16 cellular contexts compared by ENCODE assay signal in the genomic region with DNA sequence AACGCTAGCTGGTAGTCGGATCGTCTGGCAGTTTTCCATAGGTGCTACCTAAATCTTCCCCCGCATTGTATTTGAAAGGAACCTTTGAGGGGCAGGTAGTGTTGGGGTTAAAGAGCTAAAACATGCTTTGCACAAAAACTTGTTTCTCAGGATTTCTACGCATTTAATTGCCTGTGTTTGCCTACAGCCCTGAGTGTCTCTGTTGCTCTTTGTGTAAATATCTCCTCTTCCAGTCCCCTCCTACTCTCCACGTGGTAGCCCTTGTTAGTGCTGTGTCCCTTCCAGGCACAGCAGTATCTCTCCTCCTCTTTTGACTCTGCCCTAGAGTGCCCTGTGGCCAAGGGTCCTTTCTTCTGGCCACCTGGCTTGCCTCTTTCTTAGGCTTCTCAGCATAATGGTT.
DNase-seq lines count a peak whose midpoint lies in the region; ATAC-seq and TF ChIP-seq lines count a peak whose summit lies in the region.
"Had no signal": no experiment of that assay in that cellular context is flagged by ENCODE, and none has a peak within 500 bp of the region (broad histone marks: within the 10 kb centered on the region; RNA-seq: fewer than 3 reads in every experiment).

No MANE protein-coding gene starts in this region.

- no peaks in the 10 kb centered on the region for H3K36me3 ChIP-seq in mucosa of descending colon (ENCODE audit: low read depth)
- H3K36me3 ChIP-seq: neutrophil had no signal

- ATAC-seq in WTC11: peak; percentile 18; the same call in 1 of the 2 replicates
- peak; percentile 83 for ATAC-seq in mucosa of descending colon
- no peak for ATAC-seq in GM19452 (IDR thresholded peaks at IDR 0.05; ENCODE audit: unreplicated experiment)
- ATAC-seq in stimulated activated effector memory CD8-positive, alpha-beta T cell treated with anti-CD3 and anti-CD28 coated beads, Interleukin-12 subunit alpha, Interleukin-12 subunit beta, amount 100 ng/mL, for 72 hours: no peak
- ATAC-seq: activated CD4-positive, CD25-positive, alpha-beta regulatory T cell treated with anti-CD3 and anti-CD28 coated beads, Interleukin-2, amount 50 U/mL, for 24 hours; activated naive CD4-positive, alpha-beta T cell treated with anti-CD3 and anti-CD28 coated beads, Interleukin-2, amount 50 U/mL, for 72 hours had no signal

- H3K4me3 Mint-ChIP-seq in Calu3 (ENCODE audit: low read depth, unreplicated experiment): no peak overlapping the region
- H3K4me3 Mint-ChIP-seq in WTC11: no peak overlapping the region
- no peak overlapping the region for H3K4me3 Mint-ChIP-seq in stimulated activated effector memory CD8-positive, alpha-beta T cell treated with anti-CD3 and anti-CD28 coated beads, Interleukin-12 subunit alpha, Interleukin-12 subunit beta, amount 100 ng/mL, for 72 hours

- DNase-seq in Calu3: no peak
- peak; percentile 69 for DNase-seq in LNCaP clone FGC (ENCODE audit: low read depth)
- DNase-seq in WTC11 (ENCODE audit: low spot score): no peak
- DNase-seq in mucosa of descending colon: peak in 1 of 3 donors; percentile 59
- no peak for DNase-seq in GDM1 (lab: John Stamatoyannopoulos, UW)
- no peak for DNase-seq in OCI-M1 (lab: John Stamatoyannopoulos, UW)
- DNase-seq in stimulated activated effector memory CD8-positive, alpha-beta T cell treated with anti-CD3 and anti-CD28 coated beads, Interleukin-12 subunit alpha, Interleukin-12 subunit beta, amount 100 ng/mL, for 72 hours (ENCODE audit: low spot score in 2 of 2): no peak
- DNase-seq: activated CD8-positive, alpha-beta memory T cell treated with anti-CD3 and anti-CD28 coated beads, Interleukin-2, amount 50 U/mL, for 48 hours; COR-L47; effector CD4-positive, alpha-beta T cell; NCI-H524 treated with DMSO at 0.1 percent for 48 hours; RPMI8226 had no signal

- H3K4me3 ChIP-seq in LNCaP clone FGC (ENCODE audit: low read depth, low read length) (no peak overlapping the region), mucosa of descending colon (no peak overlapping the region)

- TF ChIP-seq CTCF in Calu3 (IDR thresholded peaks at IDR 0.05; ENCODE audit: unreplicated experiment): no peak
- no peak for TF ChIP-seq CTCF in LNCaP clone FGC (IDR thresholded peaks at IDR 0.05; ENCODE audit: control insufficient read depth, extremely low read depth, insufficient read depth)
- no peak for TF ChIP-seq CTCF in WTC11 (IDR thresholded peaks at IDR 0.05)
- TF ChIP-seq CTCF in mucosa of descending colon (IDR thresholded peaks at IDR 0.05): no peak

- BruUV-seq in Calu3 (replicated peaks; lab: Mats Ljungman, UMichigan): TSS peak; percentile 10

- no peaks in the 10 kb centered on the region for H3K9me3 ChIP-seq in mucosa of descending colon
- H3K9me3 ChIP-seq: neutrophil had no signal

- peaks cover 18% of the 10 kb centered on the region for H3K4me1 Mint-ChIP-seq in Calu3 (ENCODE audit: low read depth, unreplicated experiment)
- H3K4me1 Mint-ChIP-seq in WTC11: peaks cover 42% of the 10 kb centered on the region
- no peaks in the 10 kb centered on the region for H3K4me1 Mint-ChIP-seq in stimulated activated effector memory CD8-positive, alpha-beta T cell treated with anti-CD3 and anti-CD28 coated beads, Interleukin-12 subunit alpha, Interleukin-12 subunit beta, amount 100 ng/mL, for 72 hours

- H3K36me3 Mint-ChIP-seq in Calu3 (ENCODE audit: insufficient read depth, unreplicated experiment) (peaks cover 12% of the 10 kb centered on the region), WTC11 (no peaks in the 10 kb centered on the region)
- no peaks in the 10 kb centered on the region for H3K36me3 Mint-ChIP-seq in stimulated activated effector memory CD8-positive, alpha-beta T cell treated with anti-CD3 and anti-CD28 coated beads, Interleukin-12 subunit alpha, Interleukin-12 subunit beta, amount 100 ng/mL, for 72 hours
- H3K36me3 Mint-ChIP-seq: activated naive CD4-positive, alpha-beta T cell treated with anti-CD3 and anti-CD28 coated beads, Interleukin-2, amount 50 U/mL, for 72 hours had no signal

- H3K27ac Mint-ChIP-seq in Calu3 (ENCODE audit: unreplicated experiment) (no peak overlapping the region), WTC11 (no peak overlapping the region)
- H3K27ac Mint-ChIP-seq in stimulated activated effector memory CD8-positive, alpha-beta T cell treated with anti-CD3 and anti-CD28 coated beads, Interleukin-12 subunit alpha, Interleukin-12 subunit beta, amount 100 ng/mL, for 72 hours: no peak overlapping the region
- H3K27ac Mint-ChIP-seq: activated naive CD4-positive, alpha-beta T cell treated with anti-CD3 and anti-CD28 coated beads, Interleukin-2, amount 50 U/mL, for 72 hours had no signal

- H3K27me3 Mint-ChIP-seq in Calu3 (ENCODE audit: unreplicated experiment) (no peaks in the 10 kb centered on the region), WTC11 (ENCODE audit: low read depth) (peaks cover 8% of the 10 kb centered on the region; the same call in 1 of the 2 replicates)

- CTCF ChIA-PET in Calu3 (lab: Charles Lee) (no interaction called here), WTC11 (lab: Charles Lee) (interaction anchor here (2.3 kb wide), 1 partner anchor 238 kb away, joined by 9 read pairs; no protein-coding TSS in a partner anchor)

- intact Hi-C loops in Calu3 (cut with micrococcal nuclease; ENCODE audit: unreplicated experiment) (no loop called here), mucosa of descending colon (cut with DNase I, micrococcal nuclease) (no loop called here)

- POLR2A ChIA-PET in WTC11 (lab: Charles Lee): no interaction called here

- H3K4me1 ChIP-seq in mucosa of descending colon (ENCODE audit: low read depth): peaks cover 12% of the 10 kb centered on the region

- H3K9me3 Mint-ChIP-seq in Calu3 (ENCODE audit: low read depth, unreplicated experiment): no peaks in the 10 kb centered on the region
- peaks cover 6% of the 10 kb centered on the region for H3K9me3 Mint-ChIP-seq in WTC11
- H3K9me3 Mint-ChIP-seq in stimulated activated effector memory CD8-positive, alpha-beta T cell treated with anti-CD3 and anti-CD28 coated beads, Interleukin-12 subunit alpha, Interleukin-12 subunit beta, amount 100 ng/mL, for 72 hours: no peaks in the 10 kb centered on the region
- H3K9me3 Mint-ChIP-seq: activated naive CD4-positive, alpha-beta T cell treated with anti-CD3 and anti-CD28 coated beads, Interleukin-2, amount 50 U/mL, for 72 hours had no signal

TF ChIP-seq in WTC11, 78 proteins besides CTCF, POLR2A, EP300 and RAD21:
- TF ChIP-seq, protein P1, sequence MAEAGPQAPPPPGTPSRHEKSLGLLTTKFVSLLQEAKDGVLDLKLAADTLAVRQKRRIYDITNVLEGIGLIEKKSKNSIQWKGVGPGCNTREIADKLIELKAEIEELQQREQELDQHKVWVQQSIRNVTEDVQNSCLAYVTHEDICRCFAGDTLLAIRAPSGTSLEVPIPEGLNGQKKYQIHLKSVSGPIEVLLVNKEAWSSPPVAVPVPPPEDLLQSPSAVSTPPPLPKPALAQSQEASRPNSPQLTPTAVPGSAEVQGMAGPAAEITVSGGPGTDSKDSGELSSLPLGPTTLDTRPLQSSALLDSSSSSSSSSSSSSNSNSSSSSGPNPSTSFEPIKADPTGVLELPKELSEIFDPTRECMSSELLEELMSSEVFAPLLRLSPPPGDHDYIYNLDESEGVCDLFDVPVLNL (CRISPR knock-in tag; IDR thresholded peaks at IDR 0.05; ENCODE audit: borderline replicate concordance, low read depth): no peak
- TF ChIP-seq MAX (CRISPR knock-in tag; IDR thresholded peaks at IDR 0.05) (no peak), NFE2L1 (CRISPR knock-in tag; IDR thresholded peaks at IDR 0.05) (no peak), MXD4 (CRISPR knock-in tag; IDR thresholded peaks at IDR 0.05; ENCODE audit: borderline replicate concordance) (no peak)

Comparison
In these comparisons a context has a peak if more than half of its experiments do, and no peak if none do; other contexts are left out.
1. ATAC-seq: peak in WTC11 (single experiment) and mucosa of descending colon (single experiment); none in GM19452 (single experiment) and stimulated activated effector memory CD8-positive, alpha-beta T cell treated with anti-CD3 and anti-CD28 coated beads, Interleukin-12 subunit alpha, Interleukin-12 subunit beta, amount 100 ng/mL, for 72 hours (single experiment).